Comparison of ENCODE assay signal across 8 cellular contexts in the genomic region with DNA sequence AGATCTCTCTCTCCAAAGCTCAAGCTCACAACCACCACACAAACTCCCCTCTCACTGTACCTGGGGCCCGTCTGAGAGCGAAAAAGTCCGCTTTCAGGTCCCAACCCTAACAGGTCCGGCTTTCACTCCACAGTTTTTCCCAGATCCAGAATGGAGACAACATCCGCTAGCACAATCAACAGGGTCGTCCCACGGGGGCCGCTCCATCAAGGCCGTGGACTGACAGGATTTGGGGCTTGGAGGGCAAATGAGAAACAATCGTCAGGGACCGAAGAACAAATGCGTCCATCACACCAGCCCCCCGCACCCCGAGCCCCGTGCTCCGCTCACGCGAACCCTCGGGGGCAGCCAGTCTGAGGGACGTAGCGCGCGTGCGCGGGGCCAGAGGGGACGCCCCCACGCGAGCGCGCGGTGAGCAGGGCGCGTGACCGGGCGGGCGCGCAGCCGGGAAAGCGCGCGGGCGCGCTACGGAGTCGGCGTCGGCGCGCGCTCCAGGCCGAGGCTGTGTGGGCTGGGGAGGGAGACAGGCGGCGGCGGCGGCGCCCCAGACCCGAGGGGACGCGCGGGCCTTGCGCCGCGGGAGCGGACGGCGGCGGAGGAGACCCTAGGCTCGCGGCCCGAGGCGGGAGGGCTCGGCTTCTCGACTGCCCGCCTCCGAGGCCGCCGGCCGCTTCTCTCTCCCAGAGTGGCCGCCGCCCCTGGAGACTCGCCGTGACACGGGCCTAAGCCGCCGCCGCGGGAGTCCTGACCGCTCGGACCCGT. TPM values are rescaled to one million over a fixed set of nuclear protein-coding genes. Genes with fewer than 3 reads are reported as not detected.
A peak's percentile ranks its signal among the peaks of the same experiment; 100 is the strongest.
DNase-seq lines count a peak whose midpoint lies in the region; ATAC-seq and TF ChIP-seq lines count a peak whose summit lies in the region.

A gene (plus strand): TSS at position 470 of the 762 bp plus-strand sequence. CDS start 606 bp downstream, outside the sequence.

- CTCF ChIA-PET in activated CD8-positive, alpha-beta memory T cell treated with anti-CD3 and anti-CD28 coated beads for 36 hours (lab: Charles Lee): interaction anchor here (1.1 to 1.4 kb wide), 4 partner anchors 15 to 155 kb away, joined by 3 to 4 read pairs (median 4); a partner anchor contains a TSS

- H3K27me3 ChIP-seq in effector memory CD4-positive, alpha-beta T cell (replicated peaks; ENCODE audit: control insufficient read depth, insufficient read depth, low read length, poor library complexity, severe bottlenecking): no peaks in the 10 kb centered on the region

- H3K36me3 Mint-ChIP-seq in memory B cell: no peaks in the 10 kb centered on the region

- POLR2A ChIA-PET in activated CD8-positive, alpha-beta memory T cell treated with anti-CD3 and anti-CD28 coated beads for 36 hours (lab: Charles Lee): interaction anchor here (1.1 kb wide), 1 partner anchor 16 kb away, joined by 3 read pairs; no protein-coding TSS in a partner anchor

- peak within 1 kb of the TSS; percentile 94 for H3K27ac Mint-ChIP-seq in memory B cell

- no peak for TF ChIP-seq CTCF in C4-2B (conservative IDR thresholded peaks at IDR 0.05)

- peak within 1 kb of the TSS; percentile 89 for H3K27ac ChIP-seq in C4-2B
- H3K27ac ChIP-seq in effector memory CD4-positive, alpha-beta T cell (ENCODE audit: insufficient read depth, low read length, poor library complexity, severe bottlenecking): peak within 1 kb of the TSS; percentile 87

- H3K27me3 Mint-ChIP-seq in memory B cell: no peaks in the 10 kb centered on the region

- DNase-seq in NK-92 (lab: John Stamatoyannopoulos, UW; ENCODE audit: unreplicated experiment) (peak; percentile 11), memory B cell (ENCODE audit: low spot score in 2 of 2) (peak; percentile 86 to 89)
- DNase-seq in effector memory CD4-positive, alpha-beta T cell: peak; percentile 71 to 77 (median 71)
- DNase-seq in stimulated activated CD8-positive, alpha-beta memory T cell treated with anti-CD3 and anti-CD28 coated beads, Interleukin-12 subunit alpha, Interleukin-12 subunit beta, amount 100 ng/mL, for 1 hour (ENCODE audit: low read depth): peak; percentile 71

- H3K36me3 ChIP-seq in effector memory CD4-positive, alpha-beta T cell (ENCODE audit: control insufficient read depth, insufficient read depth, low read length): no peaks in the 10 kb centered on the region

- H3K9me3 ChIP-seq in effector memory CD4-positive, alpha-beta T cell (ENCODE audit: control insufficient read depth, low read length): no peaks in the 10 kb centered on the region

- no peaks in the 10 kb centered on the region for H3K9me3 Mint-ChIP-seq in memory B cell

- H3K4me3 Mint-ChIP-seq in memory B cell: peak within 1 kb of the TSS; percentile 94

- ATAC-seq in GM19324 (IDR thresholded peaks at IDR 0.05; ENCODE audit: low FRiP score, unreplicated experiment): peak; percentile 86
- ATAC-seq in HG03457 (IDR thresholded peaks at IDR 0.05; ENCODE audit: unreplicated experiment): peak; percentile 58
- peak; percentile 86 for ATAC-seq in memory B cell (ENCODE audit: low read depth)

- peaks cover 22% of the 10 kb centered on the region for H3K4me1 Mint-ChIP-seq in memory B cell

- H3K4me3 ChIP-seq in effector memory CD4-positive, alpha-beta T cell (ENCODE audit: insufficient read depth, low read depth, low read length, poor library complexity, severe bottlenecking): peak within 1 kb of the TSS; percentile 99

- H3K4me1 ChIP-seq in effector memory CD4-positive, alpha-beta T cell (ENCODE audit: control insufficient read depth, insufficient read depth, low read length, poor library complexity, severe bottlenecking): peaks cover 9% of the 10 kb centered on the region

RNA-seq across cellular contexts. Expression of the gene that starts here (rescaled TPM):
- total RNA-seq in activated CD8-positive, alpha-beta memory T cell treated with anti-CD3 and anti-CD28 coated beads for 36 hours: 10 to 100 TPM; 21.8 to 22.8 TPM

Comparison
In these comparisons a context has a peak if more than half of its experiments do, and no peak if none do; other contexts are left out.
1. Peak in every context shown above with its lines: DNase-seq, ATAC-seq, H3K4me3 ChIP-seq and H3K27ac ChIP-seq.
2. DNase-seq: peak in every context shown above with its lines; median percentile 88 in memory B cell; 71 in effector memory CD4-positive, alpha-beta T cell; 71 in stimulated activated CD8-positive, alpha-beta memory T cell treated with anti-CD3 and anti-CD28 coated beads, Interleukin-12 subunit alpha, Interleukin-12 subunit beta, amount 100 ng/mL, for 1 hour; 11 in NK-92.